8 cellular contexts compared by ENCODE assay signal in genomic region chr5:122078116-122078865, GRCh38. TPM values are rescaled to one million over a fixed set of nuclear protein-coding genes. Genes with fewer than 3 reads are reported as not detected.
A peak's percentile ranks its signal among the peaks of the same experiment; 100 is the strongest.
DNase-seq lines count a peak whose midpoint lies in the region; ATAC-seq, FAIRE-seq and TF ChIP-seq lines count a peak whose summit lies in the region.

Gene LOX, minus strand, starts transcription at chr5:122078259. Its CDS starts 274 bp downstream, at chr5:122077985.

- no peak for FAIRE-seq in frontal cortex (lab: Jason Lieb, UNC)

- H3K4me1 Mint-ChIP-seq in activated CD8-positive, alpha-beta T cell treated with anti-CD3 and anti-CD28 coated beads for 36 hours (ENCODE audit: low read depth) = peaks cover 16% of the 10 kb centered on the region

- no peaks in the 10 kb centered on the region for H3K9me3 Mint-ChIP-seq in activated CD8-positive, alpha-beta T cell treated with anti-CD3 and anti-CD28 coated beads for 36 hours

- TF ChIP-seq CTCF in activated CD8-positive, alpha-beta T cell treated with anti-CD3 and anti-CD28 coated beads for 36 hours (IDR thresholded peaks at IDR 0.05) = no peak

- H3K27ac ChIP-seq in HUES6 (ENCODE audit: low read depth, low read length) = no peak within 1 kb of the TSS

- peak within 1 kb of the TSS; percentile 71 for H3K4me3 ChIP-seq in HUES6 (ENCODE audit: low read depth, low read length)
- H3K4me3 ChIP-seq in neuron (ENCODE audit: low read length) = peak within 1 kb of the TSS; percentile 55

- H3K36me3 ChIP-seq in HUES6 (ENCODE audit: control insufficient read depth, insufficient read depth, low read length) (no peaks in the 10 kb centered on the region), neuron (ENCODE audit: insufficient read depth, low read length) (no peaks in the 10 kb centered on the region)

- H3K4me1 ChIP-seq in HUES6 (ENCODE audit: control insufficient read depth, insufficient read depth, low read length) = no peaks in the 10 kb centered on the region
- peaks cover 2% of the 10 kb centered on the region for H3K4me1 ChIP-seq in neuron (ENCODE audit: insufficient read depth, low read length)

- no peaks in the 10 kb centered on the region for H3K36me3 Mint-ChIP-seq in activated CD8-positive, alpha-beta T cell treated with anti-CD3 and anti-CD28 coated beads for 36 hours (ENCODE audit: low read depth)

- peak within 1 kb of the TSS; percentile 53 for H3K9ac ChIP-seq in HUES6 (ENCODE audit: low read length)

- peak; percentile 93 for DNase-seq in GM03348 (ENCODE audit: low spot score)
- peak; percentile 17 for DNase-seq in activated CD8-positive, alpha-beta T cell treated with anti-CD3 and anti-CD28 coated beads for 36 hours
- peak; percentile 16 to 33 for DNase-seq in frontal cortex (ENCODE audit: low spot score in 2 of 2)

- no peaks in the 10 kb centered on the region for H3K9me3 ChIP-seq in HUES6 (ENCODE audit: control insufficient read depth, insufficient read depth, low read depth, low read length)
- no peaks in the 10 kb centered on the region for H3K9me3 ChIP-seq in neuron (ENCODE audit: low read length)

- H3K4me3 Mint-ChIP-seq in activated CD8-positive, alpha-beta T cell treated with anti-CD3 and anti-CD28 coated beads for 36 hours = peak within 1 kb of the TSS; percentile 65

- POLR2A ChIA-PET in activated CD8-positive, alpha-beta T cell treated with anti-CD3 and anti-CD28 coated beads for 36 hours (lab: Charles Lee) = no interaction called here

- peaks cover 57% of the 10 kb centered on the region for H3K27me3 Mint-ChIP-seq in activated CD8-positive, alpha-beta T cell treated with anti-CD3 and anti-CD28 coated beads for 36 hours

- CTCF ChIA-PET in activated CD8-positive, alpha-beta T cell treated with anti-CD3 and anti-CD28 coated beads for 36 hours (lab: Charles Lee) = no interaction called here

- H3K27me3 ChIP-seq in HUES6 (ENCODE audit: control insufficient read depth, insufficient read depth, low read length) (peaks cover 50% of the 10 kb centered on the region), neuron (ENCODE audit: insufficient read depth, low read length) (no peaks in the 10 kb centered on the region)

- no peak for ATAC-seq in activated CD8-positive, alpha-beta T cell treated with anti-CD3 and anti-CD28 coated beads for 36 hours
- ATAC-seq in HG02642 (IDR thresholded peaks at IDR 0.05; ENCODE audit: poor library complexity, unreplicated experiment) (no peak), HG03139 (IDR thresholded peaks at IDR 0.05; ENCODE audit: unreplicated experiment) (no peak), GM21825 (IDR thresholded peaks at IDR 0.05; ENCODE audit: unreplicated experiment) (no peak)

- intact Hi-C loops in activated CD8-positive, alpha-beta T cell treated with anti-CD3 and anti-CD28 coated beads for 36 hours (cut with micrococcal nuclease) = no loop called here

- no peak within 1 kb of the TSS for H3K27ac Mint-ChIP-seq in activated CD8-positive, alpha-beta T cell treated with anti-CD3 and anti-CD28 coated beads for 36 hours

- peak within 1 kb of the TSS; percentile 99 for H2AFZ ChIP-seq in neuron (ENCODE audit: low read depth, low read length)

RNA-seq across cellular contexts. Expression of gene LOX, which starts in this region (rescaled TPM):
- total RNA-seq in activated CD8-positive, alpha-beta T cell treated with anti-CD3 and anti-CD28 coated beads for 36 hours = not detected
- 3.3 TPM for total RNA-seq in frontal cortex

Comparison
In these comparisons a context has a peak if more than half of its experiments do, and no peak if none do; other contexts are left out.
1. Peak in DNase-seq in activated CD8-positive, alpha-beta T cell treated with anti-CD3 and anti-CD28 coated beads for 36 hours; RNA of the gene not detected or under 1 TPM.
2. DNase-seq: peak in every context shown above with its lines; median percentile 93 in GM03348; 24 in frontal cortex; 17 in activated CD8-positive, alpha-beta T cell treated with anti-CD3 and anti-CD28 coated beads for 36 hours.